Comparison of ENCODE assay signal across 1 cellular context in genomic region chr17:81339180-81339501, GRCh38.
TF ChIP-seq lines count a peak whose summit lies in the region.

No MANE protein-coding gene starts in this region.

TF ChIP-seq in HepG2, 621 proteins besides CTCF, POLR2A, EP300 and RAD21 (continued from another document):
- no peak for TF ChIP-seq IRF1 (CRISPR knock-in tag; IDR thresholded peaks at IDR 0.05; ENCODE audit: low read depth)
- no peak for TF ChIP-seq ZNF678 (CRISPR knock-in tag; IDR thresholded peaks at IDR 0.05)
- peak; percentile 13; the same call in 1 of the 2 replicates for TF ChIP-seq FOXP4 (CRISPR knock-in tag; IDR thresholded peaks at IDR 0.05)
- no peak for TF ChIP-seq AGO1 (IDR thresholded peaks at IDR 0.05; ENCODE audit: low read depth, low read length, poor library complexity, severe bottlenecking)
- TF ChIP-seq HOXD1 (CRISPR knock-in tag; IDR thresholded peaks at IDR 0.05), result no peak
- TF ChIP-seq SMYD3 (CRISPR knock-in tag; IDR thresholded peaks at IDR 0.05), result no peak
- TF ChIP-seq CENPT (CRISPR knock-in tag; IDR thresholded peaks at IDR 0.05; ENCODE audit: low read depth), result peak; percentile 3; the same call in 1 of the 2 replicates
- TF ChIP-seq CEBPG (CRISPR knock-in tag; IDR thresholded peaks at IDR 0.05), result peak; percentile 6; the same call in 1 of the 2 replicates
- no peak for TF ChIP-seq ELF3 (CRISPR knock-in tag; IDR thresholded peaks at IDR 0.05)
- TF ChIP-seq AHR (CRISPR knock-in tag; IDR thresholded peaks at IDR 0.05), result no peak; the same call in 1 of the 2 replicates
- no peak for TF ChIP-seq DZIP1 (CRISPR knock-in tag; IDR thresholded peaks at IDR 0.05)
- TF ChIP-seq REXO4 (CRISPR knock-in tag; IDR thresholded peaks at IDR 0.05; ENCODE audit: borderline replicate concordance), result 0 out of 2 replicates have a peak, but pooled peaks have one; percentile 65
- no peak for TF ChIP-seq ZNF292 (CRISPR knock-in tag; IDR thresholded peaks at IDR 0.05; ENCODE audit: borderline replicate concordance, low read depth)
- no peak for TF ChIP-seq HMG20B (CRISPR knock-in tag; conservative IDR thresholded peaks at IDR 0.05)
- TF ChIP-seq ZSCAN12 (CRISPR knock-in tag; IDR thresholded peaks at IDR 0.05), result no peak
- 0 out of 2 replicates have a peak, but pooled peaks have one; percentile 41 for TF ChIP-seq KMT2A (CRISPR knock-in tag; IDR thresholded peaks at IDR 0.05)
- TF ChIP-seq ZHX1 (CRISPR knock-in tag; IDR thresholded peaks at IDR 0.05; ENCODE audit: low read depth), result no peak
- TF ChIP-seq ZSCAN25 (CRISPR knock-in tag; IDR thresholded peaks at IDR 0.05), result no peak
- TF ChIP-seq GFI1 (CRISPR knock-in tag; IDR thresholded peaks at IDR 0.05; ENCODE audit: borderline replicate concordance), result no peak
- TF ChIP-seq ZNF224 (CRISPR knock-in tag; IDR thresholded peaks at IDR 0.05), result no peak
- TF ChIP-seq DDIT3 (CRISPR knock-in tag; IDR thresholded peaks at IDR 0.05), result no peak
